In the genomic region with DNA sequence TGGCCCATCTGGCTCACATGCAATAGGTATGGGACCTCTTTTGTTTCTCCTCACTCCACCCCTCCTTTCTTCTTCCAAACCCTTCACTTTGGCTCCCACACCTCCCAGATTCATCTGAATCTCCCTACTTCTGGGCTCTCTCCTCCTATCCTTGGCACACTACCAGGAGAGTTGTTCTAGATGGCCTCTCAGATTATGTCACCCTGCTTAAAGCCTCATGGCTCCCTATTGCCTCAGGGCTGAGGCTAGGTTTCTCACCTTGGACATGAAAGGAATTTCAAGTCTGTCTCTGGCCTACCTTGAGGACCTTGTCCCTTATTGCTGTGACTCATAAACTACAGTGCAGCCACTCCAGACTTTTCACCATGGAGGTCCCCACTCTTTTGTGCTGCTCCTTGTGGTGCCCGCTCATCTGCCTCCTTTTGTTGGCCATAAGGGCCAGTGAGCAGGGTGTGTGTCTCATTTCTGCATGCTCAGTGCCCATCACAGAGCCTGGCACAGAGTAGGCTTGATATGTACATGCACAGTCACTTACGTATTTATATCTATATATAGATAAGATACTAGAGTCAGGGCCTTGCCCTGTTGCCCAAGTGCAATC, we compare ENCODE assay signal across 9 cellular contexts. TPM values are rescaled to one million over a fixed set of nuclear protein-coding genes. Genes with fewer than 3 reads are reported as not detected.
A peak's percentile ranks its signal among the peaks of the same experiment; 100 is the strongest.
DNase-seq lines count a peak whose midpoint lies in the region; ATAC-seq and TF ChIP-seq lines count a peak whose summit lies in the region.
"Had no signal": no experiment of that assay in that cellular context is flagged by ENCODE, and none has a peak within 500 bp of the region (broad histone marks: within the 10 kb centered on the region; RNA-seq: fewer than 3 reads in every experiment).

No MANE protein-coding gene starts in this region.

- peak overlapping the region; percentile 88 for H3K27ac ChIP-seq in SJCRH30

- DNase-seq in EH (ENCODE audit: low read depth): peak; percentile 86
- DNase-seq in SJCRH30: peak; percentile 81 to 93
- DNase-seq in glomerular visceral epithelial cell (ENCODE audit: extremely low spot score): peak; percentile 6
- DNase-seq in retina: peak; percentile 25
- DNase-seq in nucleus accumbens (lab: John Stamatoyannopoulos, UW): no peak
- DNase-seq in GM13976 (ENCODE audit: low spot score): no peak
- DNase-seq in dermis blood vessel endothelial cell: no peak
- DNase-seq: naive thymus-derived CD8-positive, alpha-beta T cell had no signal

- H3K9me3 ChIP-seq in SJCRH30 (replicated peaks): no peaks in the 10 kb centered on the region

- no peaks in the 10 kb centered on the region for H3K27me3 ChIP-seq in SJCRH30

- in situ Hi-C loops in GM13976 (cut with MboI; ENCODE audit: low sequenced_read_pairs, unreplicated experiment): no loop called here

- H3K4me3 ChIP-seq in SJCRH30: peak overlapping the region; percentile 56

- no peak for TF ChIP-seq CTCF in GM13976 (IDR thresholded peaks at IDR 0.05; ENCODE audit: borderline replicate concordance, control extremely low read depth, extremely low read depth, insufficient read depth, missing control alignments)

- ATAC-seq in HG03565 (IDR thresholded peaks at IDR 0.05; ENCODE audit: unreplicated experiment): no peak

- H3K4me1 ChIP-seq in SJCRH30: peaks cover 56% of the 10 kb centered on the region

- H3K36me3 ChIP-seq in SJCRH30: peaks cover 21% of the 10 kb centered on the region

RNA-seq across cellular contexts. Expression of a gene that starts 1.0 kb away (rescaled TPM):
- total RNA-seq in SJCRH30 (2014; rRNA removed; shearing (Covaris generic)): 79.6 and 82.5 TPM in 2 replicates
- not detected in 2 replicates for total RNA-seq in dermis blood vessel endothelial cell
- total RNA-seq: naive thymus-derived CD8-positive, alpha-beta T cell had no signal

RNA-seq across cellular contexts. Expression of a gene that starts 9.7 kb away (rescaled TPM):
- 38.3 and 43.1 TPM in 2 replicates for total RNA-seq in SJCRH30 (2014; rRNA removed; shearing (Covaris generic))
- 19.4 and 22.8 TPM in 2 replicates for total RNA-seq in dermis blood vessel endothelial cell

RNA-seq across cellular contexts. Expression of a gene that starts 23.0 kb away (rescaled TPM):
- 1.2 and 2.4 TPM in 2 replicates for total RNA-seq in SJCRH30 (2014; rRNA removed; shearing (Covaris generic))
- 0.51 and 0.70 TPM in 2 replicates for total RNA-seq in dermis blood vessel endothelial cell

RNA-seq across cellular contexts. Expression of a gene that starts 25.5 kb away (rescaled TPM):
- 15.2 and 15.3 TPM in 2 replicates for total RNA-seq in SJCRH30 (2014; rRNA removed; shearing (Covaris generic))
- total RNA-seq in dermis blood vessel endothelial cell: 11.5 and 12.6 TPM in 2 replicates

Comparison
In these comparisons a context has a peak if more than half of its experiments do, and no peak if none do; other contexts are left out.
1. DNase-seq: peak in EH (single experiment), SJCRH30 (2 of 2), glomerular visceral epithelial cell (single experiment) and retina (single experiment); none in nucleus accumbens (0 of 56), GM13976 (single experiment) and dermis blood vessel endothelial cell (single experiment).
2. RNA of a gene that starts 1.0 kb away (total RNA-seq): 79.6 to 82.5 TPM in SJCRH30; not detected in dermis blood vessel endothelial cell; every median in the first group is over 10 times any median in the second.